11 cellular contexts compared by ENCODE assay signal in the genomic region with DNA sequence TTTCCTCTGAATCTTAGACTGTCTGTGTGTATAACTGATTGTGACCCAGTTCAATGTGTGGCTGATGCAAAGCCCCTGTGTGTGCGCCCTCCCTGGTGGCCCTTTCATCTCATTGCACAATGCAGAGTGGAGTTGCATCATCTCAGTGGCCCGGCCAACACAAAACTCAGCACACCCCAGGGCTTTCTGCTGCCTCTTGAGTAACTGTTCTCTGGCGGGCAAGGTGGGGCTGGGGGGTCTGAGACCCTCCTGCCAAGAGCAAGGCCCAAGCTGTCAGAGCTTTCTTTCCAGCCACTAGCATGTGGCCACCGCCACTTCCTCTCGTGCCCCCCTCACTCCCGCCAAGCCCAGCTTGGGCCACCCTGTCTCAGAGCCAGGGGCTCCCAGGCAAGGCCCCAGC.
DNase-seq lines count a peak whose midpoint lies in the region; ATAC-seq and TF ChIP-seq lines count a peak whose summit lies in the region.
"Had no signal": no experiment of that assay in that cellular context is flagged by ENCODE, and none has a peak within 500 bp of the region (broad histone marks: within the 10 kb centered on the region; RNA-seq: fewer than 3 reads in every experiment).

No MANE protein-coding gene starts in this region.

- no peaks in the 10 kb centered on the region for H3K36me3 ChIP-seq in iPS-18a (ENCODE audit: control insufficient read depth, low read depth, low read length)
- no peaks in the 10 kb centered on the region for H3K36me3 ChIP-seq in uterus

- H3K9ac ChIP-seq in iPS-18a (ENCODE audit: low read length) = peak overlapping the region; percentile 16

- peak; percentile 18 for DNase-seq in activated CD4-positive, alpha-beta memory T cell treated with anti-CD3 and anti-CD28 coated beads for 36 hours
- DNase-seq in activated CD4-positive, alpha-beta memory T cell treated with anti-CD3 and anti-CD28 coated beads, Interleukin-2, amount 10 ng/mL, durations not matched to agents 7 days and 5 days = no peak
- DNase-seq in activated CD8-positive, alpha-beta T cell treated with anti-CD3 and anti-CD28 coated beads, Interleukin-2, amount 10 ng/mL, durations not matched to agents 7 days and 5 days = no peak
- peak; percentile 79 to 84 for DNase-seq in uterus
- no peak for DNase-seq in foreskin keratinocyte
- no peak for DNase-seq in NCI-H146 treated with DMSO at 0.1 percent for 48 hours (lab: John Stamatoyannopoulos, UW; ENCODE audit: unreplicated experiment)
- no peak for DNase-seq in effector memory CD8-positive, alpha-beta T cell
- DNase-seq: activated T-cell treated with anti-CD3 and anti-CD28 coated beads, Interleukin-2, amount 50 U/mL, for 1 hour; COR-L47; naive thymus-derived CD4-positive, alpha-beta T cell had no signal

- POLR2A ChIA-PET in activated CD4-positive, alpha-beta memory T cell treated with anti-CD3 and anti-CD28 coated beads for 36 hours (lab: Charles Lee) = no interaction called here
- POLR2A ChIA-PET in activated CD4-positive, alpha-beta memory T cell treated with anti-CD3 and anti-CD28 coated beads, Interleukin-2, amount 10 ng/mL, durations not matched to agents 7 days and 5 days (lab: Charles Lee) = no interaction called here
- POLR2A ChIA-PET in activated CD8-positive, alpha-beta T cell treated with anti-CD3 and anti-CD28 coated beads, Interleukin-2, amount 10 ng/mL, durations not matched to agents 7 days and 5 days (lab: Charles Lee) = no interaction called here

- H3K36me3 Mint-ChIP-seq in activated CD4-positive, alpha-beta memory T cell treated with anti-CD3 and anti-CD28 coated beads for 36 hours = no peaks in the 10 kb centered on the region
- no peaks in the 10 kb centered on the region for H3K36me3 Mint-ChIP-seq in activated CD4-positive, alpha-beta memory T cell treated with anti-CD3 and anti-CD28 coated beads, Interleukin-2, amount 10 ng/mL, durations not matched to agents 7 days and 5 days (ENCODE audit: low read depth)
- no peaks in the 10 kb centered on the region for H3K36me3 Mint-ChIP-seq in activated CD8-positive, alpha-beta T cell treated with anti-CD3 and anti-CD28 coated beads, Interleukin-2, amount 10 ng/mL, durations not matched to agents 7 days and 5 days (ENCODE audit: low read depth)
- peaks cover 3% of the 10 kb centered on the region for H3K36me3 Mint-ChIP-seq in effector memory CD8-positive, alpha-beta T cell (ENCODE audit: insufficient read depth)
- H3K36me3 Mint-ChIP-seq: naive thymus-derived CD4-positive, alpha-beta T cell had no signal

- peaks cover 15% of the 10 kb centered on the region for H3K27me3 Mint-ChIP-seq in activated CD4-positive, alpha-beta memory T cell treated with anti-CD3 and anti-CD28 coated beads for 36 hours
- peaks cover 4% of the 10 kb centered on the region for H3K27me3 Mint-ChIP-seq in activated CD4-positive, alpha-beta memory T cell treated with anti-CD3 and anti-CD28 coated beads, Interleukin-2, amount 10 ng/mL, durations not matched to agents 7 days and 5 days
- peaks cover under 1% of the 10 kb centered on the region for H3K27me3 Mint-ChIP-seq in activated CD8-positive, alpha-beta T cell treated with anti-CD3 and anti-CD28 coated beads, Interleukin-2, amount 10 ng/mL, durations not matched to agents 7 days and 5 days (ENCODE audit: low read depth)
- peaks cover 44 to 71% of the 10 kb centered on the region in 2 donors for H3K27me3 Mint-ChIP-seq in effector memory CD8-positive, alpha-beta T cell

- no peaks in the 10 kb centered on the region for H3K9me3 Mint-ChIP-seq in activated CD4-positive, alpha-beta memory T cell treated with anti-CD3 and anti-CD28 coated beads for 36 hours
- no peaks in the 10 kb centered on the region for H3K9me3 Mint-ChIP-seq in activated CD4-positive, alpha-beta memory T cell treated with anti-CD3 and anti-CD28 coated beads, Interleukin-2, amount 10 ng/mL, durations not matched to agents 7 days and 5 days
- no peaks in the 10 kb centered on the region for H3K9me3 Mint-ChIP-seq in activated CD8-positive, alpha-beta T cell treated with anti-CD3 and anti-CD28 coated beads, Interleukin-2, amount 10 ng/mL, durations not matched to agents 7 days and 5 days (ENCODE audit: insufficient read depth)
- H3K9me3 Mint-ChIP-seq in effector memory CD8-positive, alpha-beta T cell = no peaks in the 10 kb centered on the region

- TF ChIP-seq POLR2A in uterus (IDR thresholded peaks at IDR 0.05) = no peak

- H3K27ac ChIP-seq in iPS-18a (ENCODE audit: low read length) (no peak overlapping the region), uterus (peak overlapping the region; percentile 14 to 57), foreskin keratinocyte (no peak overlapping the region)

- H3K4me1 ChIP-seq in iPS-18a (ENCODE audit: control insufficient read depth, low read depth, low read length) = peaks cover 8% of the 10 kb centered on the region
- no peaks in the 10 kb centered on the region for H3K4me1 ChIP-seq in uterus
- H3K4me1 ChIP-seq in foreskin keratinocyte = peaks cover 4% of the 10 kb centered on the region

- TF ChIP-seq CTCF in uterus (IDR thresholded peaks at IDR 0.05) (peak in 1 of 4 experiments; percentile 33), foreskin keratinocyte (conservative IDR thresholded peaks at IDR 0.05) (no peak)

- intact Hi-C loops in activated CD4-positive, alpha-beta memory T cell treated with anti-CD3 and anti-CD28 coated beads for 36 hours (cut with micrococcal nuclease) = no loop called here
- intact Hi-C loops in uterus (cut with DNase I; ENCODE audit: low total_unique reads) = no loop called here

- H3K4me1 Mint-ChIP-seq in activated CD4-positive, alpha-beta memory T cell treated with anti-CD3 and anti-CD28 coated beads for 36 hours (ENCODE audit: low read depth) = no peaks in the 10 kb centered on the region
- no peaks in the 10 kb centered on the region for H3K4me1 Mint-ChIP-seq in activated CD4-positive, alpha-beta memory T cell treated with anti-CD3 and anti-CD28 coated beads, Interleukin-2, amount 10 ng/mL, durations not matched to agents 7 days and 5 days
- peaks cover 6% of the 10 kb centered on the region for H3K4me1 Mint-ChIP-seq in activated CD8-positive, alpha-beta T cell treated with anti-CD3 and anti-CD28 coated beads, Interleukin-2, amount 10 ng/mL, durations not matched to agents 7 days and 5 days (ENCODE audit: low read depth)
- peaks cover 2 to 8% of the 10 kb centered on the region in 2 donors for H3K4me1 Mint-ChIP-seq in effector memory CD8-positive, alpha-beta T cell (ENCODE audit: low read depth in 2 of 2)

- no peak for ATAC-seq in activated CD8-positive, alpha-beta T cell treated with anti-CD3 and anti-CD28 coated beads, Interleukin-2, amount 10 ng/mL, durations not matched to agents 7 days and 5 days
- ATAC-seq in foreskin keratinocyte = no peak
- ATAC-seq in effector memory CD8-positive, alpha-beta T cell (replicated peaks) = no peak
- ATAC-seq: naive thymus-derived CD4-positive, alpha-beta T cell had no signal

- H3K27ac Mint-ChIP-seq in activated CD4-positive, alpha-beta memory T cell treated with anti-CD3 and anti-CD28 coated beads for 36 hours = no peak overlapping the region
- H3K27ac Mint-ChIP-seq in activated CD4-positive, alpha-beta memory T cell treated with anti-CD3 and anti-CD28 coated beads, Interleukin-2, amount 10 ng/mL, durations not matched to agents 7 days and 5 days = no peak overlapping the region
- peak overlapping the region; percentile 50 for H3K27ac Mint-ChIP-seq in activated CD8-positive, alpha-beta T cell treated with anti-CD3 and anti-CD28 coated beads, Interleukin-2, amount 10 ng/mL, durations not matched to agents 7 days and 5 days
- peak overlapping the region in 1 of 2 donors; percentile 32 for H3K27ac Mint-ChIP-seq in effector memory CD8-positive, alpha-beta T cell
- H3K27ac Mint-ChIP-seq: naive thymus-derived CD4-positive, alpha-beta T cell had no signal

- H3K9me3 ChIP-seq in iPS-18a (ENCODE audit: control insufficient read depth, low read depth, low read length) (no peaks in the 10 kb centered on the region), uterus (no peaks in the 10 kb centered on the region)

- CTCF ChIA-PET in activated CD4-positive, alpha-beta memory T cell treated with anti-CD3 and anti-CD28 coated beads for 36 hours (lab: Charles Lee) = no interaction called here
- CTCF ChIA-PET in activated CD4-positive, alpha-beta memory T cell treated with anti-CD3 and anti-CD28 coated beads, Interleukin-2, amount 10 ng/mL, durations not matched to agents 7 days and 5 days (lab: Charles Lee) = no interaction called here
- CTCF ChIA-PET in activated CD8-positive, alpha-beta T cell treated with anti-CD3 and anti-CD28 coated beads, Interleukin-2, amount 10 ng/mL, durations not matched to agents 7 days and 5 days (lab: Charles Lee) = no interaction called here

- H3K4me3 ChIP-seq in iPS-18a (ENCODE audit: low read length) = no peak overlapping the region
- H3K4me3 ChIP-seq in uterus = no peak overlapping the region

- H3K4me3 Mint-ChIP-seq in activated CD4-positive, alpha-beta memory T cell treated with anti-CD3 and anti-CD28 coated beads for 36 hours = no peak overlapping the region
- no peak overlapping the region for H3K4me3 Mint-ChIP-seq in activated CD4-positive, alpha-beta memory T cell treated with anti-CD3 and anti-CD28 coated beads, Interleukin-2, amount 10 ng/mL, durations not matched to agents 7 days and 5 days
- H3K4me3 Mint-ChIP-seq in activated CD8-positive, alpha-beta T cell treated with anti-CD3 and anti-CD28 coated beads, Interleukin-2, amount 10 ng/mL, durations not matched to agents 7 days and 5 days = no peak overlapping the region
- no peak overlapping the region for H3K4me3 Mint-ChIP-seq in effector memory CD8-positive, alpha-beta T cell
- H3K4me3 Mint-ChIP-seq: naive thymus-derived CD4-positive, alpha-beta T cell had no signal

- no peaks in the 10 kb centered on the region for H3K27me3 ChIP-seq in iPS-18a (ENCODE audit: control insufficient read depth, insufficient read depth, low read length)
- H3K27me3 ChIP-seq in uterus = no peaks in the 10 kb centered on the region
- H3K27me3 ChIP-seq in foreskin keratinocyte = no peaks in the 10 kb centered on the region

Comparison
In these comparisons a context has a peak if more than half of its experiments do, and no peak if none do; other contexts are left out.
1. DNase-seq: peak in activated CD4-positive, alpha-beta memory T cell treated with anti-CD3 and anti-CD28 coated beads for 36 hours (single experiment) and uterus (2 of 2); none in activated CD4-positive, alpha-beta memory T cell treated with anti-CD3 and anti-CD28 coated beads, Interleukin-2, amount 10 ng/mL, durations not matched to agents 7 days and 5 days (single experiment), activated CD8-positive, alpha-beta T cell treated with anti-CD3 and anti-CD28 coated beads, Interleukin-2, amount 10 ng/mL, durations not matched to agents 7 days and 5 days (single experiment), foreskin keratinocyte (0 of 2), NCI-H146 treated with DMSO at 0.1 percent for 48 hours (single experiment) and effector memory CD8-positive, alpha-beta T cell (0 of 3).
2. H3K27ac ChIP-seq: peak in uterus (2 of 2); none in iPS-18a (single experiment) and foreskin keratinocyte (single experiment).